Comparison of ENCODE assay signal across 8 cellular contexts in the genomic region with DNA sequence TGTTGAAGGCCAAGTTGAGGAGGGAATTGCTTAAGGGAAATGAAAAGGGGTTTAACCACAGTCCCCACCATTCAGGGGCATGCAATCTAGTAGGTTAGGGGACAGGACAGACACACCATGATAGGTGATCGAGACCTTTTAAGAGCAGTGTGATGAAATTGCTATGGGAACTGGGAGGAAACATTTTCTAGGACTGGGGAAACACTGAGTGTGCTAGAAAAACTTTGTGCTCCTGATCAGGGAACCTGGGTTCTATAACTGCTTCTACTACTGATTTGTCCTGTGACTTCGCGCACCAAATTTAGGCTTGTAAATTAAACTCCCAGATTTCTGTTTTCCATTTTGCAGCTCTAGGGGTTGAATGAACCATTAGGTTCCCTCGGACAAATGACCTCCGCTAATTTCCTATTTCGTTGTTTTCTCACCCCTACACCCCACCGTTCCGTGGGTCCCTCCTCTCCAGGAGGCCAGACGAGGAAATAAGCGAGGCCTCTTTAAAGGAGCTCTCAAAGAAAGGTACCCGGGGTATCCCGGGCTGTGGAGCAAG. TPM values are rescaled to one million over a fixed set of nuclear protein-coding genes. Genes with fewer than 3 reads are reported as not detected.
DNase-seq lines count a peak whose midpoint lies in the region; ATAC-seq, FAIRE-seq and TF ChIP-seq lines count a peak whose summit lies in the region.

No MANE protein-coding gene starts in this region.

- no peaks in the 10 kb centered on the region for H3K27me3 Mint-ChIP-seq in astrocyte (ENCODE audit: low read depth, unreplicated experiment)

- intact Hi-C loops in HepG2 (cut with micrococcal nuclease; ENCODE audit: unreplicated experiment) (loop anchor here (5.0 kb wide), 1 partner anchor 299 kb away; a partner anchor contains a TSS), transverse colon (cut with DNase I; ENCODE audit: low total_unique reads) (no loop called here)

- no peak for TF ChIP-seq EP300 in HepG2 (IDR thresholded peaks at IDR 0.05; ENCODE audit: low read depth in 2 of 2, low read length in 2 of 2)
- no peak for TF ChIP-seq EP300 in HepG2 (CRISPR knock-in tag; IDR thresholded peaks at IDR 0.05; ENCODE audit: borderline replicate concordance)
- no peak for TF ChIP-seq EP300 in transverse colon (IDR thresholded peaks at IDR 0.05; ENCODE audit: low read depth)

- H3K4me3 Mint-ChIP-seq in astrocyte (ENCODE audit: unreplicated experiment) = peak overlapping the region; percentile 92

- FAIRE-seq in astrocyte (lab: Jason Lieb, UNC) = no peak
- FAIRE-seq in HepG2 (lab: Jason Lieb, UNC) = no peak

- peaks cover 2% of the 10 kb centered on the region for H3K36me3 Mint-ChIP-seq in astrocyte (ENCODE audit: low read depth, unreplicated experiment)

- H2AFZ ChIP-seq in astrocyte (ENCODE audit: low read depth, low read length) (peak overlapping the region; percentile 98), HepG2 (ENCODE audit: low read length) (peak overlapping the region; percentile 88)

- CTCF ChIA-PET in HepG2 (lab: Yijun Ruan, JAX; ENCODE audit: low intra/inter-chr PET ratio, low total read pairs) = no interaction called here
- CTCF ChIA-PET in GM10248 (lab: Yijun Ruan, JAX) = interaction anchor here (0.6 to 2.1 kb wide), 9 partner anchors 10 to 266 kb away, joined by 3 to 7 read pairs (median 4); no protein-coding TSS in a partner anchor

- H4K20me1 ChIP-seq in astrocyte (ENCODE audit: insufficient read depth, low read length) = no peaks in the 10 kb centered on the region
- no peaks in the 10 kb centered on the region for H4K20me1 ChIP-seq in HepG2 (ENCODE audit: insufficient read depth, low read length)

- H3K4me2 ChIP-seq in astrocyte (ENCODE audit: low read length) (peak overlapping the region; percentile 92), HepG2 (ENCODE audit: low read depth, low read length) (peak overlapping the region; percentile 96)

- POLR2A ChIA-PET in HepG2 (lab: Yijun Ruan, JAX) = interaction anchor here (0.9 to 2.1 kb wide), 4 partner anchors 10 to 300 kb away, joined by 3 to 4 read pairs (median 4); a partner anchor contains a TSS
- POLR2A ChIA-PET in GM10248 (lab: Yijun Ruan, JAX) = interaction anchor here (1.0 kb wide), 1 partner anchor 214 kb away, joined by 3 read pairs; no protein-coding TSS in a partner anchor

- peaks cover 35% of the 10 kb centered on the region for H3K79me2 ChIP-seq in astrocyte (ENCODE audit: insufficient read depth, low read length)
- peaks cover 40% of the 10 kb centered on the region for H3K79me2 ChIP-seq in HepG2 (ENCODE audit: insufficient read depth, low read length)

- TF ChIP-seq RAD21 in HepG2 (CRISPR knock-in tag; IDR thresholded peaks at IDR 0.05) = no peak

- TF ChIP-seq POLR2A in HepG2 (IDR thresholded peaks at IDR 0.05; ENCODE audit: insufficient read depth in 1 of 2, low read depth in 2 of 2, low read length in 2 of 2) = no peak
- TF ChIP-seq POLR2A in transverse colon (IDR thresholded peaks at IDR 0.05) = no peak

- H3K27ac ChIP-seq in astrocyte (ENCODE audit: low read depth, low read length) = peak overlapping the region; percentile 85
- peak overlapping the region; percentile 65 for H3K27ac ChIP-seq in HepG2 (ENCODE audit: extremely low read length, insufficient read depth, low read length)
- peak overlapping the region; percentile 77 to 89 (median 82) for H3K27ac ChIP-seq in transverse colon

- peak; percentile 64 for DNase-seq in HT-29 (ENCODE audit: low spot score)
- peak; percentile 6 for DNase-seq in astrocyte (ENCODE audit: low read depth)
- DNase-seq in HepG2 (ENCODE audit: low spot score) = no peak
- no peak for DNase-seq in transverse colon
- DNase-seq in GM10248 (ENCODE audit: extremely low spot score) = no peak
- no peak for DNase-seq in NCI-H345 treated with DMSO at 0.1 percent for 48 hours (lab: John Stamatoyannopoulos, UW; ENCODE audit: unreplicated experiment)

- no peaks in the 10 kb centered on the region for H3K27me3 ChIP-seq in astrocyte (ENCODE audit: insufficient read depth, low read length)
- no peaks in the 10 kb centered on the region; a peak in 1 of 5 replicates for H3K27me3 ChIP-seq in HepG2 (ENCODE audit: control insufficient read depth in 1 of 2, insufficient read depth in 2 of 2, low read length in 2 of 2)
- H3K27me3 ChIP-seq in transverse colon = no peaks in the 10 kb centered on the region

- 24% methylated on average over 12 of the region's 12 CpGs for WGBS in HepG2 (ENCODE audit: low lambda C conversion rate)
- WGBS in transverse colon (ENCODE audit: low coverage in 1 of 2), 2 donors = 0% methylated on average over 7 to 12 of the region's 12 CpGs

- H3K4me1 Mint-ChIP-seq in astrocyte (ENCODE audit: low read depth, unreplicated experiment) = peaks cover 11% of the 10 kb centered on the region

- H3K9ac ChIP-seq in astrocyte (ENCODE audit: low read length) (peak overlapping the region; percentile 91), HepG2 (ENCODE audit: insufficient read depth, low read depth, low read length) (peak overlapping the region; percentile 83)

- BruUV-seq in HepG2 (replicated peaks; lab: Mats Ljungman, UMichigan) = TSS peak; percentile 61

- H3K9me3 ChIP-seq in astrocyte (ENCODE audit: insufficient read depth, low read depth, low read length) (no peaks in the 10 kb centered on the region), HepG2 (ENCODE audit: low read length) (no peaks in the 10 kb centered on the region), transverse colon (no peaks in the 10 kb centered on the region)

- peak overlapping the region; percentile 96 for H3K27ac Mint-ChIP-seq in astrocyte (ENCODE audit: unreplicated experiment)

- H3K4me3 ChIP-seq in astrocyte (ENCODE audit: insufficient read depth, low read depth, low read length) (peak overlapping the region; percentile 82), HepG2 (replicated peaks in 1 of 3; ENCODE audit: insufficient read depth in 1 of 3, low read depth in 2 of 3, low read length in 3 of 3) (peak overlapping the region; percentile 71 to 93 (median 83)), transverse colon (peak overlapping the region; percentile 68 to 77 (median 74))

- H3K36me3 ChIP-seq in astrocyte (ENCODE audit: insufficient read depth, low read length) = no peaks in the 10 kb centered on the region
- H3K36me3 ChIP-seq in HepG2 (replicated peaks in 1 of 2; ENCODE audit: control insufficient read depth in 1 of 2, insufficient read depth in 2 of 2, low read length in 2 of 2) = no peaks in the 10 kb centered on the region; a peak in 2 of 5 replicates
- H3K36me3 ChIP-seq in transverse colon = no peaks in the 10 kb centered on the region

- no peak for TF ChIP-seq CTCF in astrocyte (IDR thresholded peaks at IDR 0.05; ENCODE audit: insufficient read depth, low read depth, low read length)
- TF ChIP-seq CTCF in HepG2 (CRISPR knock-in tag; IDR thresholded peaks at IDR 0.05) = no peak
- no peak for TF ChIP-seq CTCF in transverse colon (IDR thresholded peaks at IDR 0.05)
- TF ChIP-seq CTCF in GM10248 (IDR thresholded peaks at IDR 0.05; ENCODE audit: control extremely low read depth, extremely low read depth, low read depth, missing control alignments) = no peak

- H3K4me1 ChIP-seq in astrocyte (ENCODE audit: insufficient read depth, low read length) = peaks cover 8% of the 10 kb centered on the region
- H3K4me1 ChIP-seq in HepG2 (ENCODE audit: insufficient read depth, low read length) = peaks cover 54% of the 10 kb centered on the region
- H3K4me1 ChIP-seq in transverse colon = peaks cover 0 to 39% (median 32%) of the 10 kb centered on the region in 4 donors

- peak; percentile 26 for ATAC-seq in GM18868 (IDR thresholded peaks at IDR 0.05; ENCODE audit: unreplicated experiment)
- no peak for ATAC-seq in HepG2
- ATAC-seq in HG03342 (IDR thresholded peaks at IDR 0.05; ENCODE audit: unreplicated experiment) = no peak

- in situ Hi-C loops in HepG2 (cut with HindIII; ENCODE audit: extremely low pct_ligation_motif_present, low pct_unique_long_range_greater_than_20kb) (loop anchor here (5.0 to 10.0 kb wide), 2 partner anchors 61 to 258 kb away; no protein-coding TSS in a partner anchor), transverse colon (cut with MboI; ENCODE audit: low pct_ligation_motif_present in 1 of 4, low pct_unique_long_range_greater_than_20kb in 1 of 4, low sequenced_read_pairs in 3 of 4) (loop anchor here in 1 of 4 donors (25.0 kb wide), 1 partner anchor 209 kb away; a partner anchor contains a TSS)

- H3K9me3 Mint-ChIP-seq in astrocyte (ENCODE audit: unreplicated experiment) = peaks cover 1% of the 10 kb centered on the region

TF ChIP-seq in HepG2, 621 proteins besides CTCF, POLR2A, EP300 and RAD21 (continues in another document):
- 0 out of 2 replicates have a peak, but pooled peaks have one; percentile 15 for TF ChIP-seq SIX4 (CRISPR knock-in tag; IDR thresholded peaks at IDR 0.05)

RNA-seq across cellular contexts. Expression of a gene that starts 0.4 kb away (rescaled TPM):
- 14.6 and 15.1 TPM in 2 replicates for total RNA-seq in HT-29 (2014; rRNA removed; shearing (Covaris generic))
- 16.8 and 17.5 TPM in 2 replicates for total RNA-seq in astrocyte
- total RNA-seq in HepG2 (2016; rRNA removed; fragmentation: Illumina TruSeq; extraction: Trizol) = 25.3 and 28.0 TPM in 2 replicates
- 80.7 and 82.8 TPM in 2 replicates for total RNA-seq in HepG2 (2016; cell fraction: cytosol; rRNA removed; fragmentation: Illumina TruSeq; extraction: Trizol; ENCODE audit: low read depth)
- 19.9 and 24.2 TPM in 2 replicates for total RNA-seq in HepG2 (2016; cell fraction: insoluble cytoplasmic fraction; rRNA removed; fragmentation: Illumina TruSeq; extraction: Trizol)
- total RNA-seq in HepG2 (2016; cell fraction: membrane; rRNA removed; fragmentation: Illumina TruSeq; extraction: Trizol) = 18.5 and 22.8 TPM in 2 replicates
- 34.7 and 44.8 TPM in 2 replicates for total RNA-seq in HepG2 (2016; cell fraction: nucleus; rRNA removed; fragmentation: Illumina TruSeq; extraction: Trizol)
- polyA plus RNA-seq in HepG2 (2011; rRNA removed) = 13.5 and 18.0 TPM in 2 replicates
- 9.8 and 13.3 TPM in 2 replicates for polyA plus RNA-seq in HepG2 (2011; cell fraction: cytosol; rRNA removed)
- polyA plus RNA-seq in HepG2 (2011; cell fraction: nucleus; rRNA removed) = 6.6 and 8.6 TPM in 2 replicates
- polyA plus RNA-seq in HepG2 (2012) = 6.9 and 8.2 TPM in 2 replicates
- polyA plus RNA-seq in HepG2 (2016; cell fraction: cytosol; fragmentation: Illumina TruSeq; extraction: Trizol; ENCODE audit: low read depth) = 0.61 and 0.95 TPM in 2 replicates
- polyA plus RNA-seq in HepG2 (2016; cell fraction: insoluble cytoplasmic fraction; fragmentation: Illumina TruSeq; extraction: Trizol; ENCODE audit: low read depth) = 9.0 and 9.3 TPM in 2 replicates
- polyA plus RNA-seq in HepG2 (2016; cell fraction: membrane; fragmentation: Illumina TruSeq; extraction: Trizol; ENCODE audit: low read depth) = 1.7 and 2.1 TPM in 2 replicates
- 17.9 and 20.3 TPM in 2 replicates for polyA plus RNA-seq in HepG2 (2016; cell fraction: nucleus; fragmentation: Illumina TruSeq; extraction: Trizol; ENCODE audit: insufficient read depth, low read depth)
- polyA minus RNA-seq in HepG2 (2011; rRNA and poly(A)+ RNA removed; ENCODE audit: low replicate concordance) = 32.9 and 35.0 TPM in 2 replicates
- 31.9 and 43.3 TPM in 2 replicates for polyA minus RNA-seq in HepG2 (2011; cell fraction: cytosol; rRNA and poly(A)+ RNA removed)
- 48.0 and 49.5 TPM in 2 replicates for polyA minus RNA-seq in HepG2 (2011; cell fraction: nucleus; rRNA and poly(A)+ RNA removed)
- total RNA-seq in transverse colon = 10 to 100 TPM; 10.9 to 26.5 (median 16.6) TPM

Comparison
In these comparisons a context has a peak if more than half of its experiments do, and no peak if none do; other contexts are left out.
1. DNase-seq: peak in HT-29 (single experiment) and astrocyte (single experiment); none in HepG2 (single experiment), transverse colon (single experiment), GM10248 (single experiment) and NCI-H345 treated with DMSO at 0.1 percent for 48 hours (single experiment).
2. Peak in every context shown above with its lines, with median percentiles within 50 percentile points of each other: H3K27ac ChIP-seq and H3K4me3 ChIP-seq.